26 cellular contexts compared by ENCODE assay signal in the genomic region with DNA sequence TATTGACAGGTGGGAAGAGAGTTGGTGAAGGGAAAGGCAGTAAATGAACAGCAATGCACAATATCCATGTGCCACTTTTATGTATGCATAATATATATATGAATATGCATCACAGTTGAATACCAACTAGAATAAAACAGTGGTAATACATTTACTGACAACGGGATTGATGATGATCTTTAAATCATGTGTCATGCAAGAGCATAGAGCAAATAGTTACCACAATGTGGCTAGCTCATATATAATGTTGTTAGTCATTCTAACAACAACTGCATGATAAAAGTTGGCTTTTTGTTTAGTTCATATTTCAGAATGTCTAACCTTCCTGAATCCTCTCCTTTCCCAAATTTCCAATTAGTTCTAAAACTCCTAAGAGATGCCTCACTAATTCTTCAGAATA.
"Had no signal": no experiment of that assay in that cellular context is flagged by ENCODE, and none has a peak within 500 bp of the region (broad histone marks: within the 10 kb centered on the region; RNA-seq: fewer than 3 reads in every experiment).

No MANE protein-coding gene starts in this region.

- ATAC-seq: activated CD8-positive, alpha-beta memory T cell treated with anti-CD3 and anti-CD28 coated beads, Interleukin-2, amount 10 ng/mL, durations not matched to agents 7 days and 5 days; body of pancreas; T-helper 17 cell; WTC11 had no signal

- H3K36me3 ChIP-seq: MG63, SJSA1 had no signal

- H3K4me3 ChIP-seq: body of pancreas, MG63, SJSA1 had no signal

- H3K9me3 ChIP-seq: body of pancreas, MG63, SJSA1 had no signal

- DNase-seq: activated CD4-positive, alpha-beta T cell treated with anti-CD3 and anti-CD28 coated beads for 48 hours; activated CD4-positive, alpha-beta T cell treated with anti-CD3 and anti-CD28 coated beads, Interleukin-2, amount 50 U/mL, for 48 hours; activated CD4-positive, CD25-positive, alpha-beta regulatory T cell treated with anti-CD3 and anti-CD28 coated beads, Interleukin-2, amount 50 U/mL, for 72 hours; activated CD8-positive, alpha-beta memory T cell treated with anti-CD3 and anti-CD28 coated beads, Interleukin-2, amount 10 ng/mL, durations not matched to agents 7 days and 5 days; activated effector memory CD4-positive, alpha-beta T cell treated with Interleukin-2 at 50 U/mL for 16 hours; activated naive CD4-positive, alpha-beta T cell; activated T-cell treated with anti-CD3 and anti-CD28 coated beads, Interleukin-2, amount 50 U/mL, for 24 hours; aorta; body of pancreas; central memory CD4-positive, alpha-beta T cell; MG63; MV-4-11; NCI-H1092 treated with DMSO at 0.1 percent for 48 hours; NCI-H1417 treated with DMSO at 0.1 percent for 48 hours; NCI-H1694; NCI-H2029; NCI-H2107; NCI-H2171 treated with DMSO at 0.1 percent for 48 hours; NCI-H226; NCI-H526 treated with DMSO at 0.1 percent for 48 hours; NCI-H82; SHP77; T-helper 17 cell; T-helper 9 cell had no signal

- H3K4me1 ChIP-seq: body of pancreas, SJSA1 had no signal

- H3K27ac ChIP-seq: body of pancreas, SJSA1 had no signal

- H3K27me3 ChIP-seq: body of pancreas, MG63, SJSA1 had no signal
